Comparison of ENCODE assay signal across 8 cellular contexts in the genomic region with DNA sequence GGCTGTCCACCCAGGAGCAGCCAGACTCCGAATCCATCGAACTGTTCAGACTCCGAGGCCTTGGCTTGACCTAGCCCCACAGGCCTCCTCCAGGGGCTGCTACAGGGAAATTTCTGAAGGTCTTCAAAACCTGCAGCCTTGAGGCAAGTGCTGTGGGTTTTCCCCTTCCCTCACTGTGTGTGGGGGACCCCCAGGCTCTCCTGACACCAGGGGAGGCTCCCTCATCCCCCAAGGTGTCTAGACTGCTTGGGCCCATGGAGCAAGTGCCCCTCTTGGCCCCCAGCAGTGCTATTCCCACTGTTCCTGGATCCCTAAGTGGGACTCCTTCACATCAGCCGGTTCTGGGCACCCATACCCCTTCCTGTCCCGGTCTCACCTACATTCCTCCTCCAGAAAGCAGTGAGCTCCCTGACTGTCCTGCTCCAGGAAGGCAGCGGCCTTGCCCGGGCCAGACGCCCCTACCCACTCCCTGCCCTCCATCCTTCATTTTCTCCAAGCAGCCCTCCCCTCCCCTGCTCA. TPM values are rescaled to one million over a fixed set of nuclear protein-coding genes. Genes with fewer than 3 reads are reported as not detected.
DNase-seq lines count a peak whose midpoint lies in the region; ATAC-seq, FAIRE-seq and TF ChIP-seq lines count a peak whose summit lies in the region.

No MANE protein-coding gene starts in this region.

- H3K9me3 ChIP-seq in kidney (ENCODE audit: control insufficient read depth in 1 of 2, low read length in 2 of 2), result no peaks in the 10 kb centered on the region

- no peaks in the 10 kb centered on the region for H3K36me3 ChIP-seq in kidney (ENCODE audit: control insufficient read depth in 1 of 2, insufficient read depth in 2 of 2, low read length in 2 of 2)

- H3K9ac ChIP-seq in kidney (ENCODE audit: low read length in 2 of 2), result peak overlapping the region; percentile 89 to 93

- H3K4me1 ChIP-seq in kidney (ENCODE audit: control insufficient read depth in 1 of 2, insufficient read depth in 1 of 2, low read depth in 1 of 2, low read length in 2 of 2), result peaks cover 27 to 52% of the 10 kb centered on the region in 2 donors

- FAIRE-seq in kidney (lab: Jason Lieb, UNC), result no peak

- H3K4me3 ChIP-seq in HFF-Myc (replicated peaks; ENCODE audit: low read depth, low read length) (peak overlapping the region; percentile 61), kidney (ENCODE audit: low read length in 2 of 2) (peak overlapping the region; percentile 73 to 87)

- H3K36me3 Mint-ChIP-seq in activated naive CD8-positive, alpha-beta T cell treated with anti-CD3 and anti-CD28 coated beads for 36 hours, result no peaks in the 10 kb centered on the region

- H3K4me3 Mint-ChIP-seq in activated naive CD8-positive, alpha-beta T cell treated with anti-CD3 and anti-CD28 coated beads for 36 hours, result peak overlapping the region; percentile 95
- H3K4me3 Mint-ChIP-seq in stimulated activated naive CD8-positive, alpha-beta T cell treated with anti-CD3 and anti-CD28 coated beads, Interleukin-15, amount 100 ng/mL, for 72 hours, result peak overlapping the region; percentile 92

- H3K27ac Mint-ChIP-seq in activated naive CD8-positive, alpha-beta T cell treated with anti-CD3 and anti-CD28 coated beads for 36 hours, result peak overlapping the region; percentile 72
- peak overlapping the region; percentile 78 to 92 for H3K27ac Mint-ChIP-seq in stimulated activated naive CD8-positive, alpha-beta T cell treated with anti-CD3 and anti-CD28 coated beads, Interleukin-15, amount 100 ng/mL, for 72 hours

- H3K27me3 Mint-ChIP-seq in activated naive CD8-positive, alpha-beta T cell treated with anti-CD3 and anti-CD28 coated beads for 36 hours, result peaks cover 8% of the 10 kb centered on the region
- peaks cover 9% of the 10 kb centered on the region for H3K27me3 Mint-ChIP-seq in stimulated activated naive CD8-positive, alpha-beta T cell treated with anti-CD3 and anti-CD28 coated beads, Interleukin-15, amount 100 ng/mL, for 72 hours

- peak; percentile 3 for ATAC-seq in stimulated activated naive CD8-positive, alpha-beta T cell treated with anti-CD3 and anti-CD28 coated beads, Interleukin-15, amount 100 ng/mL, for 72 hours

- TF ChIP-seq CTCF in HFF-Myc (IDR thresholded peaks at IDR 0.05; ENCODE audit: low read depth, low read length, missing control alignments) (no peak), kidney (IDR thresholded peaks at IDR 0.05; ENCODE audit: borderline replicate concordance, extremely low read depth, insufficient read depth) (no peak)

- intact Hi-C loops in kidney (cut with DNase I), result no loop called here

- H3K4me1 Mint-ChIP-seq in activated naive CD8-positive, alpha-beta T cell treated with anti-CD3 and anti-CD28 coated beads for 36 hours, result peaks cover 16% of the 10 kb centered on the region
- H3K4me1 Mint-ChIP-seq in stimulated activated naive CD8-positive, alpha-beta T cell treated with anti-CD3 and anti-CD28 coated beads, Interleukin-15, amount 100 ng/mL, for 72 hours, result peaks cover 29% of the 10 kb centered on the region

- DNase-seq in HFF-Myc (ENCODE audit: extremely low read depth, low read depth) (no peak), kidney (no peak), DMS114 treated with DMSO at 0.1 percent for 48 hours (lab: John Stamatoyannopoulos, UW; ENCODE audit: unreplicated experiment) (no peak), SKM-1 (lab: John Stamatoyannopoulos, UW; ENCODE audit: unreplicated experiment) (no peak), SW480 (ENCODE audit: low spot score) (no peak), NCI-H146 (lab: John Stamatoyannopoulos, UW) (no peak)
- DNase-seq in activated naive CD8-positive, alpha-beta T cell treated with anti-CD3 and anti-CD28 coated beads for 36 hours, result peak; percentile 14
- peak in 1 of 2 donors; percentile 15 for DNase-seq in stimulated activated naive CD8-positive, alpha-beta T cell treated with anti-CD3 and anti-CD28 coated beads, Interleukin-15, amount 100 ng/mL, for 72 hours

- H3K27ac ChIP-seq in kidney (ENCODE audit: low read depth in 2 of 2, low read length in 2 of 2), result peak overlapping the region; percentile 93

- no peaks in the 10 kb centered on the region for H3K9me3 Mint-ChIP-seq in activated naive CD8-positive, alpha-beta T cell treated with anti-CD3 and anti-CD28 coated beads for 36 hours
- H3K9me3 Mint-ChIP-seq in stimulated activated naive CD8-positive, alpha-beta T cell treated with anti-CD3 and anti-CD28 coated beads, Interleukin-15, amount 100 ng/mL, for 72 hours, result no peaks in the 10 kb centered on the region

RNA-seq across cellular contexts. Expression of a gene that starts 0.8 kb away (rescaled TPM):
- 1 to 10 TPM; 8.6 to 9.2 TPM for total RNA-seq in activated naive CD8-positive, alpha-beta T cell treated with anti-CD3 and anti-CD28 coated beads for 36 hours
- total RNA-seq in kidney, result 52.0 TPM
- 30.2 TPM for polyA plus RNA-seq in kidney (ENCODE audit: insufficient read depth, low read depth, low replicate concordance)

RNA-seq across cellular contexts. Expression of a gene that starts 15.4 kb away (rescaled TPM):
- 10 to 100 TPM; 12.1 to 15.1 TPM for total RNA-seq in activated naive CD8-positive, alpha-beta T cell treated with anti-CD3 and anti-CD28 coated beads for 36 hours
- 0.38 TPM for total RNA-seq in kidney
- polyA plus RNA-seq in kidney (ENCODE audit: insufficient read depth, low read depth, low replicate concordance), result not detected

RNA-seq across cellular contexts. Expression of a gene that starts 31.5 kb away (rescaled TPM):
- 100 to 1,000 TPM; 501 to 504 TPM for total RNA-seq in activated naive CD8-positive, alpha-beta T cell treated with anti-CD3 and anti-CD28 coated beads for 36 hours
- total RNA-seq in kidney, result 50.4 TPM
- polyA plus RNA-seq in kidney (ENCODE audit: insufficient read depth, low read depth, low replicate concordance), result 101 TPM

RNA-seq across cellular contexts. Expression of a gene that starts 54.9 kb away (rescaled TPM):
- total RNA-seq in activated naive CD8-positive, alpha-beta T cell treated with anti-CD3 and anti-CD28 coated beads for 36 hours, result 10 to 100 TPM; 23.3 to 23.4 TPM
- 66.6 TPM for total RNA-seq in kidney
- polyA plus RNA-seq in kidney (ENCODE audit: insufficient read depth, low read depth, low replicate concordance), result 108 TPM
